In genomic region chr3:196948442-196949365, GRCh38 we compare ENCODE assay signal across 1 cellular context.
A peak's percentile ranks its signal among the peaks of the same experiment; 100 is the strongest.
TF ChIP-seq lines count a peak whose summit lies in the region.

No MANE protein-coding gene starts in this region.

TF ChIP-seq in HepG2, 621 proteins besides CTCF, POLR2A, EP300 and RAD21 (continues in another document):
- TF ChIP-seq ZMYM3 (CRISPR knock-in tag; IDR thresholded peaks at IDR 0.05) (peak; percentile 59; the same call in 1 of the 2 replicates), ZNF260 (CRISPR knock-in tag; IDR thresholded peaks at IDR 0.05; ENCODE audit: borderline replicate concordance, low read depth) (peak; percentile 49; the same call in 1 of the 2 replicates), RFX3 (CRISPR knock-in tag; IDR thresholded peaks at IDR 0.05) (no peak), ARHGAP35 (CRISPR knock-in tag; IDR thresholded peaks at IDR 0.05; ENCODE audit: borderline replicate concordance) (peak; percentile 63; the same call in 1 of the 2 replicates), ZNF441 (CRISPR knock-in tag; IDR thresholded peaks at IDR 0.05; ENCODE audit: borderline replicate concordance) (peak; percentile 82; the same call in 1 of the 2 replicates), ZNF329 (CRISPR knock-in tag; IDR thresholded peaks at IDR 0.05; ENCODE audit: low read depth) (peak; percentile 59; the same call in 1 of the 2 replicates), ATF7-NPFF (CRISPR knock-in tag; IDR thresholded peaks at IDR 0.05; ENCODE audit: low read depth) (peak; percentile 56; the same call in 1 of the 2 replicates), ATF1 (CRISPR knock-in tag; IDR thresholded peaks at IDR 0.05) (no peak), TARDBP (CRISPR knock-in tag; IDR thresholded peaks at IDR 0.05) (no peak), HNF1B (CRISPR knock-in tag; IDR thresholded peaks at IDR 0.05) (0 out of 2 replicates have a peak, but pooled peaks have one; percentile 51), MYC (CRISPR knock-in tag; IDR thresholded peaks at IDR 0.05; ENCODE audit: borderline replicate concordance) (peak; percentile 74; the same call in 1 of the 2 replicates), PRDM4 (CRISPR knock-in tag; IDR thresholded peaks at IDR 0.05; ENCODE audit: borderline replicate concordance) (no peak), MAZ (IDR thresholded peaks at IDR 0.05; ENCODE audit: borderline replicate concordance, low read depth, low read length) (0 out of 2 replicates have a peak, but pooled peaks have one; percentile 47), MAZ (CRISPR knock-in tag; IDR thresholded peaks at IDR 0.05; ENCODE audit: low read depth) (0 out of 2 replicates have a peak, but pooled peaks have one; percentile 26), HOXA3 (CRISPR knock-in tag; IDR thresholded peaks at IDR 0.05) (0 out of 2 replicates have a peak, but pooled peaks have one; percentile 13), CHD2 (IDR thresholded peaks at IDR 0.05; ENCODE audit: low read depth, low read length) (no peak), REST (IDR thresholded peaks at IDR 0.05; ENCODE audit: borderline replicate concordance in 1 of 2, low read depth in 1 of 2, low read length in 2 of 2) (no peak), PITX1 (CRISPR knock-in tag; IDR thresholded peaks at IDR 0.05) (0 out of 2 replicates have a peak, but pooled peaks have one; percentile 36), ISX (CRISPR knock-in tag; conservative IDR thresholded peaks at IDR 0.05) (0 out of 2 replicates have a peak, but pooled peaks have one; percentile 40), CHCHD3 (CRISPR knock-in tag; IDR thresholded peaks at IDR 0.05) (0 out of 2 replicates have a peak, but pooled peaks have one; percentile 57), ZSCAN25 (CRISPR knock-in tag; IDR thresholded peaks at IDR 0.05) (peak; percentile 85), ZNF280B (CRISPR knock-in tag; IDR thresholded peaks at IDR 0.05; ENCODE audit: borderline replicate concordance) (no peak), SCMH1 (CRISPR knock-in tag; IDR thresholded peaks at IDR 0.05; ENCODE audit: borderline replicate concordance) (no peak), FOXP1 (IDR thresholded peaks at IDR 0.05) (no peak), FOXP1 (CRISPR knock-in tag; IDR thresholded peaks at IDR 0.05) (no peak), MAX (IDR thresholded peaks at IDR 0.05) (peak; percentile 74), CREBL2 (CRISPR knock-in tag; IDR thresholded peaks at IDR 0.05; ENCODE audit: borderline replicate concordance) (no peak), SRSF1 (optimal IDR thresholded peaks at IDR 0.05; ENCODE audit: low read depth, low read length) (no peak), GMEB1 (CRISPR knock-in tag; IDR thresholded peaks at IDR 0.05; ENCODE audit: borderline replicate concordance) (peak; percentile 21; the same call in 1 of the 2 replicates), PREB (CRISPR knock-in tag; IDR thresholded peaks at IDR 0.05) (no peak), ZNF253 (CRISPR knock-in tag; IDR thresholded peaks at IDR 0.05; ENCODE audit: borderline replicate concordance) (no peak), HOMEZ (CRISPR knock-in tag; IDR thresholded peaks at IDR 0.05; ENCODE audit: low read depth) (no peak), FOXM1 (CRISPR knock-in tag; IDR thresholded peaks at IDR 0.05) (0 out of 2 replicates have a peak, but pooled peaks have one; percentile 30), FUBP1 (CRISPR knock-in tag; IDR thresholded peaks at IDR 0.05; ENCODE audit: borderline replicate concordance) (no peak), ZNF589 (CRISPR knock-in tag; conservative IDR thresholded peaks at IDR 0.05) (0 out of 2 replicates have a peak, but pooled peaks have one; percentile 18), ZNF75D (CRISPR knock-in tag; IDR thresholded peaks at IDR 0.05; ENCODE audit: borderline replicate concordance) (no peak), ARID5B (CRISPR knock-in tag; IDR thresholded peaks at IDR 0.05) (0 out of 2 replicates have a peak, but pooled peaks have one; percentile 21)
